ENCODE assay signal across 15 cellular contexts in the genomic region with DNA sequence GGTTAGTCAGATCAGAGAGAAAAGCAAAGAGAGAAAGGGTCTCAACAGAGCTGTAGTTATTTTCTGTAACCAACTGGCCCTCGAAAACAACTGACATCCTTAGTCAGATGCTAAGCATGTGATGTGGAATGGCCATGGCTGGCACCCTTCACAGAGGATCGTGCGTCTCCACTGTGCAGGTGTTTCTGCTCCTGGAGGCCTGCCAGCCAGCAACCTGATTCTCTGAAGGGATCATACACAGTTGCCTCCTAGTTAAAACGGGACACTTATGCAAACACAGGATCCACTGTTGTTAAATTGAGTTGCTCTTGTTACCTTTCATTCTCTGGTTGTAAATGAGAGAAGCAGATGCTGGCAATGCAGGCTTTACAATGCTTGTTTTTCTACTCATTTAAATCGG.
DNase-seq lines count a peak whose midpoint lies in the region; ATAC-seq and TF ChIP-seq lines count a peak whose summit lies in the region.
"Had no signal": no experiment of that assay in that cellular context is flagged by ENCODE, and none has a peak within 500 bp of the region (broad histone marks: within the 10 kb centered on the region; RNA-seq: fewer than 3 reads in every experiment).

No MANE protein-coding gene starts in this region.

- H3K4me1 ChIP-seq in colonic mucosa (no peaks in the 10 kb centered on the region), uterus (no peaks in the 10 kb centered on the region)
- H3K4me1 ChIP-seq: ascending aorta had no signal

- no peak for TF ChIP-seq CTCF in colonic mucosa (IDR thresholded peaks at IDR 0.05)
- TF ChIP-seq CTCF in uterus (IDR thresholded peaks at IDR 0.05): no peak

- H3K36me3 Mint-ChIP-seq in activated naive CD4-positive, alpha-beta T cell treated with anti-CD3 and anti-CD28 coated beads, Interleukin-2, amount 50 U/mL, for 72 hours: peaks cover 0 to 4% of the 10 kb centered on the region in 2 donors

- no peak for ATAC-seq in activated naive CD4-positive, alpha-beta T cell treated with anti-CD3 and anti-CD28 coated beads, Interleukin-2, amount 50 U/mL, for 72 hours
- ATAC-seq in HG03039 (IDR thresholded peaks at IDR 0.05; ENCODE audit: unreplicated experiment): no peak
- ATAC-seq: activated CD8-positive, alpha-beta T cell treated with anti-CD3 and anti-CD28 coated beads for 36 hours; HCT116 had no signal

- H3K9me3 Mint-ChIP-seq in activated naive CD4-positive, alpha-beta T cell treated with anti-CD3 and anti-CD28 coated beads, Interleukin-2, amount 50 U/mL, for 72 hours: peaks cover 0 to 2% of the 10 kb centered on the region in 2 donors

- H3K9me3 ChIP-seq in colonic mucosa: no peaks in the 10 kb centered on the region
- no peaks in the 10 kb centered on the region for H3K9me3 ChIP-seq in uterus

- H3K27ac ChIP-seq in colonic mucosa (no peak overlapping the region), uterus (no peak overlapping the region)
- H3K27ac ChIP-seq: ascending aorta had no signal

- H3K4me3 ChIP-seq in colonic mucosa (no peak overlapping the region), uterus (no peak overlapping the region)
- H3K4me3 ChIP-seq: ascending aorta had no signal

- no peaks in the 10 kb centered on the region for H3K27me3 ChIP-seq in colonic mucosa
- no peaks in the 10 kb centered on the region for H3K27me3 ChIP-seq in uterus
- H3K27me3 ChIP-seq: ascending aorta had no signal

- H3K9ac ChIP-seq in colonic mucosa (ENCODE audit: low read depth in 2 of 2, low read length in 2 of 2): no peak overlapping the region

- H3K36me3 ChIP-seq in colonic mucosa (no peaks in the 10 kb centered on the region), uterus (no peaks in the 10 kb centered on the region)
- H3K36me3 ChIP-seq: ascending aorta had no signal

- no peak for TF ChIP-seq POLR2A in uterus (IDR thresholded peaks at IDR 0.05)

- H3K27ac Mint-ChIP-seq in activated naive CD4-positive, alpha-beta T cell treated with anti-CD3 and anti-CD28 coated beads, Interleukin-2, amount 50 U/mL, for 72 hours: no peak overlapping the region
- H3K27ac Mint-ChIP-seq: activated CD8-positive, alpha-beta T cell treated with anti-CD3 and anti-CD28 coated beads for 36 hours; CD4-positive, alpha-beta T cell had no signal

- peak; percentile 2 for DNase-seq in activated CD4-positive, alpha-beta T cell treated with anti-CD3 and anti-CD28 coated beads, Interleukin-2, amount 50 U/mL, for 1 hour
- DNase-seq in activated CD4-positive, alpha-beta T cell treated with anti-CD3 and anti-CD28 coated beads, Interleukin-2, amount 50 U/mL, for 48 hours: no peak
- DNase-seq in NCI-H2196 treated with DMSO at 0.1 percent for 48 hours (lab: John Stamatoyannopoulos, UW; ENCODE audit: unreplicated experiment): peak; percentile 88
- peak; percentile 63 for DNase-seq in colonic mucosa
- DNase-seq in uterus: peak; percentile 26 to 57
- no peak for DNase-seq in activated naive CD4-positive, alpha-beta T cell treated with anti-CD3 and anti-CD28 coated beads, Interleukin-2, amount 50 U/mL, for 72 hours (ENCODE audit: low spot score in 2 of 2)
- DNase-seq in EL: no peak
- DNase-seq: 8988T; activated CD8-positive, alpha-beta T cell treated with anti-CD3 and anti-CD28 coated beads for 36 hours; activated gamma-delta T cell; CD4-positive, alpha-beta T cell; KG1 had no signal

- intact Hi-C loops in colonic mucosa (cut with DNase I) (no loop called here), uterus (cut with DNase I; ENCODE audit: low total_unique reads) (no loop called here)

Comparison
In these comparisons a context has a peak if more than half of its experiments do, and no peak if none do; other contexts are left out.
1. DNase-seq: peak in activated CD4-positive, alpha-beta T cell treated with anti-CD3 and anti-CD28 coated beads, Interleukin-2, amount 50 U/mL, for 1 hour (single experiment), NCI-H2196 treated with DMSO at 0.1 percent for 48 hours (single experiment), colonic mucosa (single experiment) and uterus (2 of 2); none in activated CD4-positive, alpha-beta T cell treated with anti-CD3 and anti-CD28 coated beads, Interleukin-2, amount 50 U/mL, for 48 hours (0 of 2), activated naive CD4-positive, alpha-beta T cell treated with anti-CD3 and anti-CD28 coated beads, Interleukin-2, amount 50 U/mL, for 72 hours (0 of 2) and EL (single experiment).